In genomic region chrX:106894392-106894909, GRCh38 we compare ENCODE assay signal across 8 cellular contexts. TPM values are rescaled to one million over a fixed set of nuclear protein-coding genes. Genes with fewer than 3 reads are reported as not detected.
A peak's percentile ranks its signal among the peaks of the same experiment; 100 is the strongest.
DNase-seq lines count a peak whose midpoint lies in the region; FAIRE-seq and TF ChIP-seq lines count a peak whose summit lies in the region.

No MANE protein-coding gene starts in this region.

- H3K4me3 ChIP-seq in HFF-Myc (replicated peaks; ENCODE audit: low read depth, low read length) (no peak overlapping the region), bronchial epithelial cell (ENCODE audit: low read depth, low read length) (no peak overlapping the region)

- H3K36me3 ChIP-seq in bronchial epithelial cell (ENCODE audit: control insufficient read depth, insufficient read depth, low read length) = no peaks in the 10 kb centered on the region

- DNase-seq in HFF-Myc (ENCODE audit: extremely low read depth, low read depth) = peak; percentile 40
- peak; percentile 35 for DNase-seq in NCI-H1436 treated with DMSO at 0.1 percent for 48 hours (lab: John Stamatoyannopoulos, UW)
- DNase-seq in UCSD-AML1 (lab: John Stamatoyannopoulos, UW; ENCODE audit: unreplicated experiment) = peak; percentile 33
- DNase-seq in bronchial epithelial cell (ENCODE audit: low read depth) = peak; percentile 51
- DNase-seq in kidney glomerular epithelial cell (lab: John Stamatoyannopoulos, UW) = peak; percentile 44
- peak; percentile 41 for DNase-seq in stimulated activated CD4-positive, alpha-beta T cell treated with anti-CD3 and anti-CD28 coated beads, Interleukin-4, amount 100 ng/mL, for 24 hours
- DNase-seq in 8988T = no peak

- no peak for FAIRE-seq in bronchial epithelial cell (lab: Jason Lieb, UNC)

- peak; percentile 97 for TF ChIP-seq CTCF in GM12873 (IDR thresholded peaks at IDR 0.05; ENCODE audit: insufficient read depth, low read depth, low read length, missing control alignments)
- TF ChIP-seq CTCF in HFF-Myc (IDR thresholded peaks at IDR 0.05; ENCODE audit: low read depth, low read length, missing control alignments) = peak; percentile 79
- peak; percentile 78 for TF ChIP-seq CTCF in bronchial epithelial cell (IDR thresholded peaks at IDR 0.05; ENCODE audit: insufficient read depth, low read length, severe bottlenecking)

- H3K27me3 ChIP-seq in bronchial epithelial cell (ENCODE audit: control insufficient read depth, insufficient read depth, low read length) = no peaks in the 10 kb centered on the region

RNA-seq across cellular contexts. Expression of gene RIPPLY1, which starts 8.7 kb away (rescaled TPM):
- total RNA-seq in bronchial epithelial cell = 0.13 TPM in 1 of 2 replicates, not detected in the other

RNA-seq across cellular contexts. Expression of gene CLDN2, which starts 25.8 kb away (rescaled TPM):
- not detected in 2 replicates for total RNA-seq in bronchial epithelial cell
